Comparison of ENCODE assay signal across 8 cellular contexts in genomic region chr17:45445901-45446743, GRCh38. TPM values are rescaled to one million over a fixed set of nuclear protein-coding genes. Genes with fewer than 3 reads are reported as not detected.
DNase-seq lines count a peak whose midpoint lies in the region; ATAC-seq and TF ChIP-seq lines count a peak whose summit lies in the region.
"Not testable (repeated sequence)": the region's sequence is repeated elsewhere in the genome, so short reads cannot be mapped to it uniquely, and the experiment has no call there.

No MANE protein-coding gene starts in this region.

- H3K27me3 Mint-ChIP-seq in CD8-positive, alpha-beta memory T cell; T-helper 17 cell; natural killer cell (ENCODE audit: low read depth in 2 of 2); stimulated activated naive CD8-positive, alpha-beta T cell treated with anti-CD3 and anti-CD28 coated beads, Interleukin-15, Interleukin-2, amounts not matched to agents 100 ng/mL and 50 ng/mL, for 24 hours: not testable (repeated sequence)

- TF ChIP-seq CTCF in cardiac fibroblast (IDR thresholded peaks at IDR 0.05; ENCODE audit: low read depth, low read length); left ventricle myocardium inferior (IDR thresholded peaks at IDR 0.05; ENCODE audit: borderline replicate concordance); natural killer cell (IDR thresholded peaks at IDR 0.05): not testable (repeated sequence)

- POLR2A ChIA-PET in CD8-positive, alpha-beta memory T cell (lab: Charles Lee): not testable (repeated sequence)

- not testable (repeated sequence) for H3K9me3 Mint-ChIP-seq in CD8-positive, alpha-beta memory T cell; natural killer cell; stimulated activated naive CD8-positive, alpha-beta T cell treated with anti-CD3 and anti-CD28 coated beads, Interleukin-15, Interleukin-2, amounts not matched to agents 100 ng/mL and 50 ng/mL, for 24 hours

- H3K27ac ChIP-seq in CD8-positive, alpha-beta memory T cell (ENCODE audit: low read depth, low read length): not testable (repeated sequence)
- H3K27ac ChIP-seq in KOPT-K1 (ENCODE audit: low read depth, low read length, poor library complexity, severe bottlenecking) (peak overlapping the region; percentile 21), left ventricle myocardium inferior (replicated peaks) (peak overlapping the region; percentile 77)

- H3K27ac Mint-ChIP-seq in CD8-positive, alpha-beta memory T cell: peak overlapping the region; percentile 64 to 87 (median 81)
- H3K27ac Mint-ChIP-seq in T-helper 17 cell: peak overlapping the region; percentile 60
- peak overlapping the region; percentile 84 to 89 for H3K27ac Mint-ChIP-seq in natural killer cell
- H3K27ac Mint-ChIP-seq in stimulated activated naive CD8-positive, alpha-beta T cell treated with anti-CD3 and anti-CD28 coated beads, Interleukin-15, Interleukin-2, amounts not matched to agents 100 ng/mL and 50 ng/mL, for 24 hours: peak overlapping the region; percentile 55

- ATAC-seq in T-helper 17 cell (peak; percentile 75), natural killer cell (peak; percentile 86 to 91 (median 90))

- peaks cover 0 to 36% (median 4%) of the 10 kb centered on the region in 3 donors for H3K36me3 Mint-ChIP-seq in CD8-positive, alpha-beta memory T cell
- not testable (repeated sequence) for H3K36me3 Mint-ChIP-seq in T-helper 17 cell (ENCODE audit: low read depth); natural killer cell; stimulated activated naive CD8-positive, alpha-beta T cell treated with anti-CD3 and anti-CD28 coated beads, Interleukin-15, Interleukin-2, amounts not matched to agents 100 ng/mL and 50 ng/mL, for 24 hours (ENCODE audit: low read depth)

- CTCF ChIA-PET in CD8-positive, alpha-beta memory T cell (lab: Charles Lee): not testable (repeated sequence)

- not testable (repeated sequence) for H3K9me3 ChIP-seq in CD8-positive, alpha-beta memory T cell (ENCODE audit: low read length); KOPT-K1 (ENCODE audit: insufficient read depth, low read length, poor library complexity, severe bottlenecking); T-helper 17 cell (ENCODE audit: control insufficient read depth, low read length, poor library complexity, severe bottlenecking); left ventricle myocardium inferior (replicated peaks)

- DNase-seq in CD8-positive, alpha-beta memory T cell; T-helper 17 cell; left ventricle myocardium inferior; natural killer cell: not testable (repeated sequence)
- DNase-seq in activated T-cell treated with anti-CD3 and anti-CD28 coated beads, Interleukin-2, amount 50 U/mL, for 48 hours: peak; percentile 61 to 72
- peak; percentile 55 to 76 for DNase-seq in cardiac fibroblast (ENCODE audit: low read depth in 2 of 2)

- not testable (repeated sequence) for H3K27me3 ChIP-seq in CD8-positive, alpha-beta memory T cell (ENCODE audit: insufficient read depth, low read length, poor library complexity, severe bottlenecking); left ventricle myocardium inferior (ENCODE audit: low read depth)

- peak overlapping the region; percentile 38 to 76 (median 56) for H3K4me3 Mint-ChIP-seq in CD8-positive, alpha-beta memory T cell
- peak overlapping the region; percentile 65 for H3K4me3 Mint-ChIP-seq in T-helper 17 cell
- peak overlapping the region; percentile 79 for H3K4me3 Mint-ChIP-seq in natural killer cell
- peak overlapping the region; percentile 10 for H3K4me3 Mint-ChIP-seq in stimulated activated naive CD8-positive, alpha-beta T cell treated with anti-CD3 and anti-CD28 coated beads, Interleukin-15, Interleukin-2, amounts not matched to agents 100 ng/mL and 50 ng/mL, for 24 hours

- not testable (repeated sequence) for H3K4me3 ChIP-seq in CD8-positive, alpha-beta memory T cell (ENCODE audit: low read length); cardiac fibroblast (replicated peaks in 1 of 2; ENCODE audit: low read depth in 2 of 2, low read length in 2 of 2)
- peak overlapping the region; percentile 11 for H3K4me3 ChIP-seq in left ventricle myocardium inferior

- intact Hi-C loops in left ventricle myocardium inferior (cut with micrococcal nuclease); natural killer cell (cut with micrococcal nuclease): not testable (repeated sequence)

- peaks cover 10 to 12% (median 12%) of the 10 kb centered on the region in 3 donors for H3K4me1 Mint-ChIP-seq in CD8-positive, alpha-beta memory T cell
- H3K4me1 Mint-ChIP-seq in T-helper 17 cell (peaks cover 15% of the 10 kb centered on the region), natural killer cell (peaks cover 14 to 37% of the 10 kb centered on the region in 2 donors)
- H3K4me1 Mint-ChIP-seq in stimulated activated naive CD8-positive, alpha-beta T cell treated with anti-CD3 and anti-CD28 coated beads, Interleukin-15, Interleukin-2, amounts not matched to agents 100 ng/mL and 50 ng/mL, for 24 hours (ENCODE audit: low read depth): peaks cover 12% of the 10 kb centered on the region

- not testable (repeated sequence) for H3K36me3 ChIP-seq in CD8-positive, alpha-beta memory T cell (ENCODE audit: insufficient read depth, low read length)
- H3K36me3 ChIP-seq in KOPT-K1 (ENCODE audit: insufficient read depth, low read length) (peaks cover 83% of the 10 kb centered on the region), left ventricle myocardium inferior (peaks cover 23% of the 10 kb centered on the region)

- H3K4me1 ChIP-seq in CD8-positive, alpha-beta memory T cell (ENCODE audit: insufficient read depth, low read length): not testable (repeated sequence)
- H3K4me1 ChIP-seq in left ventricle myocardium inferior: peaks cover 35% of the 10 kb centered on the region

RNA-seq across cellular contexts. Expression of gene ARHGAP27, which starts 13.5 kb away (rescaled TPM):
- total RNA-seq in CD8-positive, alpha-beta memory T cell: 10 to 100 TPM; 39.9 to 43.8 TPM
- polyA plus RNA-seq in CD8-positive, alpha-beta memory T cell: 32.3 TPM
- total RNA-seq in T-helper 17 cell: 10 to 100 TPM; 42.0 to 55.4 TPM
- 15.1 TPM for total RNA-seq in left ventricle myocardium inferior
- total RNA-seq in natural killer cell: 100 to 1,000 TPM; 125 to 141 (median 126) TPM

RNA-seq across cellular contexts. Expression of gene PLEKHM1, which starts 44.4 kb away (rescaled TPM):
- 10 to 100 TPM; 32.0 to 32.4 TPM for total RNA-seq in CD8-positive, alpha-beta memory T cell
- 17.3 TPM for polyA plus RNA-seq in CD8-positive, alpha-beta memory T cell
- total RNA-seq in T-helper 17 cell (10 to 100 TPM; 87.6 to 97.0 TPM), left ventricle myocardium inferior (27.3 TPM), natural killer cell (100 to 1,000 TPM; 140 to 160 (median 158) TPM)

Comparison
In these comparisons a context has a peak if more than half of its experiments do, and no peak if none do; other contexts are left out.
1. H3K4me3 Mint-ChIP-seq: peak in every context shown above with its lines; median percentile 79 in natural killer cell; 65 in T-helper 17 cell; 56 in CD8-positive, alpha-beta memory T cell; 10 in stimulated activated naive CD8-positive, alpha-beta T cell treated with anti-CD3 and anti-CD28 coated beads, Interleukin-15, Interleukin-2, amounts not matched to agents 100 ng/mL and 50 ng/mL, for 24 hours.